Comparison of ENCODE assay signal across 28 cellular contexts in genomic region chr5:38590846-38591245, GRCh38. TPM values are rescaled to one million over a fixed set of nuclear protein-coding genes. Genes with fewer than 3 reads are reported as not detected.
"Had no signal": no experiment of that assay in that cellular context is flagged by ENCODE, and none has a peak within 500 bp of the region (broad histone marks: within the 10 kb centered on the region; RNA-seq: fewer than 3 reads in every experiment).

No MANE protein-coding gene starts in this region.

- H3K27ac ChIP-seq: colonic mucosa, epithelial cell of prostate, esophagus squamous epithelium, hepatocyte, neural progenitor cell, right lobe of liver, thyroid gland, upper lobe of right lung had no signal

- H3K9me3 ChIP-seq: colonic mucosa, esophagus squamous epithelium, right lobe of liver, stomach, thyroid gland, upper lobe of right lung had no signal

- H3K4me1 ChIP-seq: colonic mucosa, esophagus squamous epithelium, neural progenitor cell, parathyroid adenoma, right lobe of liver, thyroid gland, upper lobe of right lung had no signal

- H3K27me3 ChIP-seq: colonic mucosa, esophagus squamous epithelium, hepatocyte, right lobe of liver, stomach, thyroid gland, upper lobe of right lung had no signal

- FAIRE-seq: bronchial epithelial cell, endometrium, frontal cortex, small intestine had no signal

- H3K36me3 ChIP-seq: colonic mucosa, esophagus squamous epithelium, neural progenitor cell, right lobe of liver, stomach, thyroid gland, upper lobe of right lung had no signal

- H3K9ac ChIP-seq: neural progenitor cell, parathyroid adenoma had no signal

- H3K4me3 ChIP-seq: colonic mucosa, esophagus squamous epithelium, hepatocyte, neural progenitor cell, right lobe of liver, stomach, thyroid gland, upper lobe of right lung had no signal

- DNase-seq: activated B cell treated with CpG ODN at 0.5 μM for 24 hours; activated CD4-positive, alpha-beta T cell treated with anti-CD3 and anti-CD28 coated beads, Interleukin-2, amount 50 U/mL, for 1 hour; activated CD8-positive, alpha-beta memory T cell treated with anti-CD3 and anti-CD28 coated beads, Interleukin-2, amount 10 ng/mL, durations not matched to agents 7 days and 5 days; activated CD8-positive, alpha-beta T cell treated with anti-CD3 and anti-CD28 coated beads, Interleukin-2, amount 10 ng/mL, durations not matched to agents 7 days and 5 days; activated naive CD4-positive, alpha-beta T cell; activated T-cell treated with anti-CD3 and anti-CD28 coated beads, Interleukin-2, amount 50 U/mL, for 72 hours; cerebellar nuclear complex; colonic mucosa; effector CD8-positive, alpha-beta T cell; esophagus squamous epithelium; glutamatergic neuron; islet precursor cell; natural killer cell; occipital lobe; right lobe of liver; small intestine; stimulated activated CD4-positive, alpha-beta T cell treated with anti-CD3 and anti-CD28 coated beads, Interleukin-4, amount 100 ng/mL, for 24 hours; stomach; T-helper 1 cell; thyroid gland; upper lobe of right lung had no signal

RNA-seq across cellular contexts. Expression of gene LIFR, which starts 34.4 kb away (rescaled TPM):
- total RNA-seq: activated B cell treated with CpG ODN at 0.5 μM for 24 hours; activated CD8-positive, alpha-beta memory T cell treated with anti-CD3 and anti-CD28 coated beads, Interleukin-2, amount 10 ng/mL, durations not matched to agents 7 days and 5 days; activated CD8-positive, alpha-beta T cell treated with anti-CD3 and anti-CD28 coated beads, Interleukin-2, amount 10 ng/mL, durations not matched to agents 7 days and 5 days; natural killer cell had no signal
